1 cellular context compared by ENCODE assay signal in the genomic region with DNA sequence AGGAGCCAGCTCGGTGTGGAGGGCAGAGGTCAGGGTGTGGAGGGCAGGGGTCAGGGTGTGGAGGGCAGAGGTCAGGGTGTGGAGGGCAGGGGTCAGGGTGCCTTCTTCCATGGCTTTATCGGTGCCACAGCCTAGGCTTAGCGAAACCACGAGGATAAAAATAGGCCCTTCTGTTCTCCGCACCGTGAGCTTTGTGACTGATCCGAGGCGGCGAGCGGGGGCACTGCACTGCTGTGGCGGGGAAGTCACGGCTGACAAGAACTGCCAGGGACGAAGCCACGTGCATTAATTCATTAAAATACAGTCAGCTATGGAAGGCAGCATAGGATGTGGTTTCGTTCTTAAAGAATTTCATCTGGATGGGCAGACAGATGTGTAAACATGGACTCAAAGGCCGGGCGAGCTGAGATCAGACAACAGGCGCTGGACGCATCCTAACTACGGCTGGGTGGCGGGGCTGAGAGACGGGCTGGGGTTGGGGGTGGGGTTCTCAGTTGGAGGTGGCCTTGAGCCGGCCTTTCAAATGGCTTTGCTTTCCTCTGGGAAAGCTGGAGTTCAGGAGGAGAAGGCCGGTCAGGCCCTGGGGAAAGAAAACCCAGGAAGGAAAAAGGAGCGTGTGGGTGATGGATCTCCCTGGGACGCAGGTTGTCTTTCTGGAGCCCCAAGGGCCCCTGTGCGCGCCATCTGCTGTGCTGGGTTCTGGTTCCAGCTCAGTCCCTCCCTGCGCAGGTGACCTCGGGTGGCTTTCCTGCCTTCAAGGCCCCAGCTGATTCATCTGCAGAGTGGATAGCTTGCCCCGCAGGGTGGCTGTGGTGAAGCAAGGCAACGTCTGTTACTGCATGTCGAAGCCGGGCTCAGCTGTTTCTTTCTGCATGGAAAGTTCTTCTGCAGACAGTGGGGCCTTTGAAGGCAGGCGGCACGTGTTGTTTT.
A peak's percentile ranks its signal among the peaks of the same experiment; 100 is the strongest.
TF ChIP-seq lines count a peak whose summit lies in the region.

No MANE protein-coding gene starts in this region.

TF ChIP-seq in HepG2, 621 proteins besides CTCF, POLR2A, EP300 and RAD21 (continued from another document and continues in another):
- peak; percentile 37; the same call in 1 of the 2 replicates for TF ChIP-seq ZNF704 (CRISPR knock-in tag; IDR thresholded peaks at IDR 0.05; ENCODE audit: borderline replicate concordance)
- TF ChIP-seq ZNF646 (CRISPR knock-in tag; IDR thresholded peaks at IDR 0.05) = peak; percentile 24; the same call in 1 of the 2 replicates
- no peak; the same call in 1 of the 2 replicates for TF ChIP-seq KAT8 (CRISPR knock-in tag; IDR thresholded peaks at IDR 0.05)
- peak; percentile 74; the same call in 1 of the 2 replicates for TF ChIP-seq ZNF292 (CRISPR knock-in tag; IDR thresholded peaks at IDR 0.05; ENCODE audit: borderline replicate concordance, low read depth)
- TF ChIP-seq THRA (CRISPR knock-in tag; IDR thresholded peaks at IDR 0.05; ENCODE audit: borderline replicate concordance) = peak; percentile 48; the same call in 1 of the 2 replicates
- TF ChIP-seq, protein P1, sequence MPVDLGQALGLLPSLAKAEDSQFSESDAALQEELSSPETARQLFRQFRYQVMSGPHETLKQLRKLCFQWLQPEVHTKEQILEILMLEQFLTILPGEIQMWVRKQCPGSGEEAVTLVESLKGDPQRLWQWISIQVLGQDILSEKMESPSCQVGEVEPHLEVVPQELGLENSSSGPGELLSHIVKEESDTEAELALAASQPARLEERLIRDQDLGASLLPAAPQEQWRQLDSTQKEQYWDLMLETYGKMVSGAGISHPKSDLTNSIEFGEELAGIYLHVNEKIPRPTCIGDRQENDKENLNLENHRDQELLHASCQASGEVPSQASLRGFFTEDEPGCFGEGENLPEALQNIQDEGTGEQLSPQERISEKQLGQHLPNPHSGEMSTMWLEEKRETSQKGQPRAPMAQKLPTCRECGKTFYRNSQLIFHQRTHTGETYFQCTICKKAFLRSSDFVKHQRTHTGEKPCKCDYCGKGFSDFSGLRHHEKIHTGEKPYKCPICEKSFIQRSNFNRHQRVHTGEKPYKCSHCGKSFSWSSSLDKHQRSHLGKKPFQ (CRISPR knock-in tag; IDR thresholded peaks at IDR 0.05; ENCODE audit: insufficient replicate concordance) = peak; percentile 74
- peak; percentile 54; the same call in 1 of the 2 replicates for TF ChIP-seq ATF2 (CRISPR knock-in tag; IDR thresholded peaks at IDR 0.05)
- no peak for TF ChIP-seq SRSF1 (optimal IDR thresholded peaks at IDR 0.05; ENCODE audit: low read depth, low read length)
- TF ChIP-seq ZNF563 (CRISPR knock-in tag; IDR thresholded peaks at IDR 0.05) = 0 out of 2 replicates have a peak, but pooled peaks have one; percentile 70
- peak; percentile 56; the same call in 1 of the 2 replicates for TF ChIP-seq ZBTB42 (CRISPR knock-in tag; IDR thresholded peaks at IDR 0.05)
- no peak for TF ChIP-seq SP140L (CRISPR knock-in tag; IDR thresholded peaks at IDR 0.05; ENCODE audit: borderline replicate concordance)
- no peak for TF ChIP-seq RFX1 (IDR thresholded peaks at IDR 0.05)
- peak; percentile 31; the same call in 1 of the 2 replicates for TF ChIP-seq DPF2 (CRISPR knock-in tag; IDR thresholded peaks at IDR 0.05; ENCODE audit: borderline replicate concordance, low read depth)
- no peak for TF ChIP-seq RFXAP (CRISPR knock-in tag; IDR thresholded peaks at IDR 0.05; ENCODE audit: borderline replicate concordance)
- TF ChIP-seq, protein P2, sequence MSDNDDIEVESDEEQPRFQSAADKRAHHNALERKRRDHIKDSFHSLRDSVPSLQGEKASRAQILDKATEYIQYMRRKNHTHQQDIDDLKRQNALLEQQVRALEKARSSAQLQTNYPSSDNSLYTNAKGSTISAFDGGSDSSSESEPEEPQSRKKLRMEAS (IDR thresholded peaks at IDR 0.05) = peak; percentile 81
- peak; percentile 47; the same call in 1 of the 2 replicates for TF ChIP-seq HNF4G (IDR thresholded peaks at IDR 0.05; ENCODE audit: borderline replicate concordance, low read depth, low read length)
- no peak for TF ChIP-seq HNF4G (CRISPR knock-in tag; IDR thresholded peaks at IDR 0.05; ENCODE audit: borderline replicate concordance, low read depth)
- peak; percentile 33; the same call in 1 of the 2 replicates for TF ChIP-seq ZC3H4 (CRISPR knock-in tag; IDR thresholded peaks at IDR 0.05; ENCODE audit: borderline replicate concordance)
- peak; percentile 53; the same call in 2 of the 3 replicates for TF ChIP-seq MXI1 (IDR thresholded peaks at IDR 0.05; ENCODE audit: borderline replicate concordance, low read depth, low read length)
- peak; percentile 67 for TF ChIP-seq SAP130 (CRISPR knock-in tag; IDR thresholded peaks at IDR 0.05; ENCODE audit: low read depth)
- TF ChIP-seq, protein P3, sequence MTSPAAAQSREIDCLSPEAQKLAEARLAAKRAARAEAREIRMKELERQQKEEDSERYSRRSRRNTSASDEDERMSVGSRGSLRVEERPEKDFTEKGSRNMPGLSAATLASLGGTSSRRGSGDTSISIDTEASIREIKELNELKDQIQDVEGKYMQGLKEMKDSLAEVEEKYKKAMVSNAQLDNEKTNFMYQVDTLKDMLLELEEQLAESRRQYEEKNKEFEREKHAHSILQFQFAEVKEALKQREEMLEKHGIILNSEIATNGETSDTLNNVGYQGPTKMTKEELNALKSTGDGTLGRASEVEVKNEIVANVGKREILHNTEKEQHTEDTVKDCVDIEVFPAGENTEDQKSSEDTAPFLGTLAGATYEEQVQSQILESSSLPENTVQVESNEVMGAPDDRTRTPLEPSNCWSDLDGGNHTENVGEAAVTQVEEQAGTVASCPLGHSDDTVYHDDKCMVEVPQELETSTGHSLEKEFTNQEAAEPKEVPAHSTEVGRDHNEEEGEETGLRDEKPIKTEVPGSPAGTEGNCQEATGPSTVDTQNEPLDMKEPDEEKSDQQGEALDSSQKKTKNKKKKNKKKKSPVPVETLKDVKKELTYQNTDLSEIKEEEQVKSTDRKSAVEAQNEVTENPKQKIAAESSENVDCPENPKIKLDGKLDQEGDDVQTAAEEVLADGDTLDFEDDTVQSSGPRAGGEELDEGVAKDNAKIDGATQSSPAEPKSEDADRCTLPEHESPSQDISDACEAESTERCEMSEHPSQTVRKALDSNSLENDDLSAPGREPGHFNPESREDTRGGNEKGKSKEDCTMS (CRISPR knock-in tag; conservative IDR thresholded peaks at IDR 0.05) = no peak
- TF ChIP-seq MEF2D (CRISPR knock-in tag; IDR thresholded peaks at IDR 0.05) = peak; percentile 46; the same call in 1 of the 2 replicates
- TF ChIP-seq ZNF639 (CRISPR knock-in tag; conservative IDR thresholded peaks at IDR 0.05) = no peak
- peak; percentile 83; the same call in 1 of the 2 replicates for TF ChIP-seq TFAP4 (IDR thresholded peaks at IDR 0.05; ENCODE audit: borderline replicate concordance, low read depth)
- TF ChIP-seq NR1H2 (CRISPR knock-in tag; IDR thresholded peaks at IDR 0.05; ENCODE audit: borderline replicate concordance, low read depth) = no peak
- TF ChIP-seq RBM22 (optimal IDR thresholded peaks at IDR 0.05; ENCODE audit: low read length) = no peak
- TF ChIP-seq, protein P4, sequence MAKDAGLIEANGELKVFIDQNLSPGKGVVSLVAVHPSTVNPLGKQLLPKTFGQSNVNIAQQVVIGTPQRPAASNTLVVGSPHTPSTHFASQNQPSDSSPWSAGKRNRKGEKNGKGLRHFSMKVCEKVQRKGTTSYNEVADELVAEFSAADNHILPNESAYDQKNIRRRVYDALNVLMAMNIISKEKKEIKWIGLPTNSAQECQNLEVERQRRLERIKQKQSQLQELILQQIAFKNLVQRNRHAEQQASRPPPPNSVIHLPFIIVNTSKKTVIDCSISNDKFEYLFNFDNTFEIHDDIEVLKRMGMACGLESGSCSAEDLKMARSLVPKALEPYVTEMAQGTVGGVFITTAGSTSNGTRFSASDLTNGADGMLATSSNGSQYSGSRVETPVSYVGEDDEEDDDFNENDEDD (CRISPR knock-in tag; IDR thresholded peaks at IDR 0.05; ENCODE audit: borderline replicate concordance) = peak; percentile 31; the same call in 1 of the 2 replicates
